ENCODE assay signal across 1 cellular context in genomic region chr16:2752035-2752849, GRCh38.
TF ChIP-seq lines count a peak whose summit lies in the region.

Gene SRRM2, plus strand, starts transcription at chr16:2752638. Its CDS starts 3,727 bp downstream, at chr16:2756365.

TF ChIP-seq in liver, 16 proteins besides CTCF, POLR2A, EP300 and RAD21 (continued from another document):
- TF ChIP-seq REST (IDR thresholded peaks at IDR 0.05), result peak; percentile 63
- peak; percentile 46 for TF ChIP-seq SP1 (IDR thresholded peaks at IDR 0.05)
- TF ChIP-seq HNF4A (conservative IDR thresholded peaks at IDR 0.05), result no peak
TF ChIP-seq in liver: peak in this region for 8.
